ENCODE assay signal across 9 cellular contexts in the genomic region with DNA sequence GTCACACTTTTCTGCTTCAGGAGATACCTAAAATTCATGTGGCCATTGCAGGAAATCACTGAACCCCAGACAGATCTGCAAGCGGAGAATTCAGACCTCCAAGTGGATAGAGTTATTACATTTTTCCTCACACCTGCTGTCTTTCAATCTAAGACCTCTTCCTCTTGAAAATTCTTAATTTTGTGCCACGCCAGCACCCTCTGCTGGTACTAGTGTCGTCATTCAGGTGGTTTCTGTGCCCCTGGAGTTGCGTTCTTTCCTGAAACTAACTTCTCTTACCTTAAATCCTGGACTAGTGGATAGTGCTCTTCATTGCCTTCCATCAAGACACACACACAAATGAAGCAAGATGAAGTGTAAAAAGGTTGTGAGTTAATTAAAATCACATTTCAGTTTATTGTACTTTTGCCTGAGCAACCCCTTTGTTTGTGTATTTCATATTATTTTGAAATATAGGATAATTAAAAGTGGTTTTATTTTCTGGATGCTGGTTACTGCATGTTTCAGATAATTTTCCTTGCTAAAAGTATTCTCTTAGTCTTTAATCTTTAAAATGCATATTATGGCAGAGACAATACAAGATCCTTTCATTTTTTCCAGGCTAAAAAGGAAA. TPM values are rescaled to one million over a fixed set of nuclear protein-coding genes. Genes with fewer than 3 reads are reported as not detected.
DNase-seq lines count a peak whose midpoint lies in the region; ATAC-seq and TF ChIP-seq lines count a peak whose summit lies in the region.
"Had no signal": no experiment of that assay in that cellular context is flagged by ENCODE, and none has a peak within 500 bp of the region (broad histone marks: within the 10 kb centered on the region; RNA-seq: fewer than 3 reads in every experiment).

No MANE protein-coding gene starts in this region.

- H4K20me1 ChIP-seq in DOHH2 (ENCODE audit: control insufficient read depth, insufficient read depth, low read depth, low read length), result no peaks in the 10 kb centered on the region
- H4K20me1 ChIP-seq in Loucy (ENCODE audit: insufficient read depth, low read length, poor library complexity, severe bottlenecking), result no peaks in the 10 kb centered on the region

- peaks cover 16% of the 10 kb centered on the region for H3K4me1 ChIP-seq in DOHH2 (ENCODE audit: control insufficient read depth, low read length)
- H3K4me1 ChIP-seq in Loucy (ENCODE audit: insufficient read depth, low read length, poor library complexity, severe bottlenecking), result no peaks in the 10 kb centered on the region
- no peaks in the 10 kb centered on the region for H3K4me1 ChIP-seq in RWPE2 (ENCODE audit: insufficient read depth, poor library complexity, severe bottlenecking)

- H3K27ac ChIP-seq in DOHH2 (ENCODE audit: low read depth, low read length), result no peak overlapping the region
- H3K27ac ChIP-seq in RWPE2 (ENCODE audit: poor library complexity, severe bottlenecking), result no peak overlapping the region

- H3K9me2 ChIP-seq in DOHH2 (replicated peaks; ENCODE audit: control insufficient read depth, low read length) (no peaks in the 10 kb centered on the region), Loucy (replicated peaks; ENCODE audit: low read depth, low read length) (no peaks in the 10 kb centered on the region)

- no peaks in the 10 kb centered on the region for H3K79me2 ChIP-seq in DOHH2 (ENCODE audit: control insufficient read depth, low read length)
- no peaks in the 10 kb centered on the region for H3K79me2 ChIP-seq in Loucy (ENCODE audit: insufficient read depth, low read length)

- H3K36me3 ChIP-seq in DOHH2 (ENCODE audit: control insufficient read depth, low read length), result no peaks in the 10 kb centered on the region
- no peaks in the 10 kb centered on the region for H3K36me3 ChIP-seq in Loucy (ENCODE audit: insufficient read depth, low read length)
- H3K36me3 ChIP-seq in RWPE2 (ENCODE audit: low read depth), result no peaks in the 10 kb centered on the region

- H3K4me3 ChIP-seq in DOHH2 (ENCODE audit: low read length) (no peak overlapping the region), Loucy (ENCODE audit: low read length, poor library complexity, severe bottlenecking) (no peak overlapping the region), RWPE2 (ENCODE audit: severe bottlenecking) (no peak overlapping the region)

- H3F3A ChIP-seq in DOHH2 (ENCODE audit: control insufficient read depth, insufficient read depth) (no peaks in the 10 kb centered on the region; the same call in 1 of the 2 replicates), Loucy (ENCODE audit: low read depth) (no peaks in the 10 kb centered on the region)

- H2AFZ ChIP-seq in Loucy (ENCODE audit: low read length), result no peak overlapping the region; the same call in 1 of the 2 replicates

- peak; percentile 73 for TF ChIP-seq CTCF in DOHH2 (IDR thresholded peaks at IDR 0.05; ENCODE audit: low read depth, low read length, poor library complexity, severe bottlenecking)
- TF ChIP-seq CTCF in Loucy (conservative IDR thresholded peaks at IDR 0.05; ENCODE audit: low read length), result peak; percentile 79
- peak; percentile 84 for TF ChIP-seq CTCF in RWPE2 (IDR thresholded peaks at IDR 0.05; ENCODE audit: poor library complexity, severe bottlenecking)

- H3K9me3 ChIP-seq in DOHH2 (ENCODE audit: control insufficient read depth, insufficient read depth, low read length) (no peaks in the 10 kb centered on the region), Loucy (ENCODE audit: insufficient read depth, low read depth, low read length) (no peaks in the 10 kb centered on the region), RWPE2 (ENCODE audit: severe bottlenecking) (no peaks in the 10 kb centered on the region)

- H3K4me2 ChIP-seq in DOHH2 (ENCODE audit: low read length) (peak overlapping the region; percentile 27; the same call in 1 of the 2 replicates), Loucy (ENCODE audit: low read depth, low read length, poor library complexity, severe bottlenecking) (no peak overlapping the region)

- peaks cover 70% of the 10 kb centered on the region for H3K27me3 ChIP-seq in DOHH2 (ENCODE audit: control insufficient read depth, low read length)
- no peaks in the 10 kb centered on the region for H3K27me3 ChIP-seq in Loucy (ENCODE audit: insufficient read depth, low read length, poor library complexity, severe bottlenecking)
- H3K27me3 ChIP-seq in RWPE2 (ENCODE audit: insufficient read depth, poor library complexity, severe bottlenecking), result peaks cover 35% of the 10 kb centered on the region

- H3K9ac ChIP-seq in Loucy (ENCODE audit: low read depth, low read length, poor library complexity, severe bottlenecking), result no peak overlapping the region

- DNase-seq in RWPE2 (ENCODE audit: low spot score) (no peak), dermis blood vessel endothelial cell (peak; percentile 43), nucleus accumbens (lab: John Stamatoyannopoulos, UW) (peak in 37 of 56 donors; percentile 2 to 75 (median 30)), T-helper 9 cell (no peak)

- ATAC-seq in RWPE2 (ENCODE audit: low read depth) (no peak), GM18511 (IDR thresholded peaks at IDR 0.05; ENCODE audit: unreplicated experiment) (no peak)
- no peak for ATAC-seq in activated CD4-positive, CD25-positive, alpha-beta regulatory T cell treated with anti-CD3 and anti-CD28 coated beads, Interleukin-2, amount 50 U/mL, for 24 hours

RNA-seq across cellular contexts. Expression of gene DNER, which starts 1.6 kb away (rescaled TPM):
- total RNA-seq in dermis blood vessel endothelial cell, result 0.05 TPM in 1 of 2 replicates, not detected in the other
- total RNA-seq: T-helper 1 cell treated with Interleukin-12 subunit alpha and Interleukin-12 subunit beta and Interleukin-4 antibody, amounts not matched to agents 30 ng/mL and 1 ng/mL, for 36 hours had no signal

Comparison
In these comparisons a context has a peak if more than half of its experiments do, and no peak if none do; other contexts are left out.
1. DNase-seq: peak in dermis blood vessel endothelial cell (single experiment) and nucleus accumbens (37 of 56); none in RWPE2 (single experiment) and T-helper 9 cell (single experiment).
2. Peak in every context shown above with its lines, with median percentiles within 50 percentile points of each other: CTCF ChIP-seq.